Comparison of ENCODE assay signal across 8 cellular contexts in genomic region chr5:134140530-134141201, GRCh38. TPM values are rescaled to one million over a fixed set of nuclear protein-coding genes. Genes with fewer than 3 reads are reported as not detected.
A peak's percentile ranks its signal among the peaks of the same experiment; 100 is the strongest.
DNase-seq lines count a peak whose midpoint lies in the region; ATAC-seq and TF ChIP-seq lines count a peak whose summit lies in the region.

No MANE protein-coding gene starts in this region.

- H3K4me1 ChIP-seq in breast epithelium: peaks cover 2 to 6% of the 10 kb centered on the region in 2 donors

- ATAC-seq in GM21526 (IDR thresholded peaks at IDR 0.05; ENCODE audit: low FRiP score, unreplicated experiment): peak; percentile 53

- H3K9me3 ChIP-seq in breast epithelium: no peaks in the 10 kb centered on the region

- no peak for TF ChIP-seq POLR2A in breast epithelium (IDR thresholded peaks at IDR 0.05)

- H3K36me3 ChIP-seq in breast epithelium: no peaks in the 10 kb centered on the region

- no peak overlapping the region for H3K4me3 ChIP-seq in breast epithelium

- peak in 2 of 3 donors; percentile 72 to 78 for TF ChIP-seq CTCF in breast epithelium (IDR thresholded peaks at IDR 0.05)

- DNase-seq in COLO829 (ENCODE audit: low spot score) (peak; percentile 47), NAMALWA (ENCODE audit: low spot score) (peak; percentile 82), T-helper 9 cell (peak; percentile 47), breast epithelium (ENCODE audit: low spot score in 2 of 2) (peak; percentile 71 to 82), inferior parietal cortex (ENCODE audit: extremely low spot score) (peak; percentile 84), DMS79 (lab: John Stamatoyannopoulos, UW) (no peak)
- DNase-seq in stimulated activated CD4-positive, alpha-beta T cell treated with anti-CD3 and anti-CD28 coated beads, Interleukin-4, amount 100 ng/mL, for 24 hours: peak; percentile 74

- H3K27ac ChIP-seq in breast epithelium: peak overlapping the region in 1 of 2 donors; percentile 29

- intact Hi-C loops in breast epithelium (cut with DNase I; ENCODE audit: low total_unique reads): no loop called here

- H3K27me3 ChIP-seq in breast epithelium: no peaks in the 10 kb centered on the region

RNA-seq across cellular contexts. Expression of gene TCF7, which starts 26.2 kb away (rescaled TPM):
- total RNA-seq in breast epithelium: 1 to 10 TPM; 2.1 to 8.0 (median 6.6) TPM

RNA-seq across cellular contexts. Expression of gene SKP1, which starts 36.1 kb away (rescaled TPM):
- total RNA-seq in breast epithelium: 100 to 1,000 TPM; 158 to 291 (median 259) TPM
